ENCODE assay signal across 8 cellular contexts in genomic region chr13:98506343-98507059, GRCh38.
A peak's percentile ranks its signal among the peaks of the same experiment; 100 is the strongest.
DNase-seq lines count a peak whose midpoint lies in the region; ATAC-seq, FAIRE-seq and TF ChIP-seq lines count a peak whose summit lies in the region.

No MANE protein-coding gene starts in this region.

- H3K9me3 ChIP-seq in psoas muscle, result no peaks in the 10 kb centered on the region
- H3K9me3 ChIP-seq in small intestine (ENCODE audit: control insufficient read depth, low read depth), result no peaks in the 10 kb centered on the region

- H3K4me1 ChIP-seq in psoas muscle, result peaks cover 56% of the 10 kb centered on the region
- peaks cover 24 to 48% of the 10 kb centered on the region in 2 donors for H3K4me1 ChIP-seq in small intestine (ENCODE audit: control insufficient read depth in 2 of 2, insufficient read depth in 1 of 2, low read depth in 1 of 2, low read length in 1 of 2)

- peaks cover 63 to 86% of the 10 kb centered on the region in 2 donors for H3K4me1 Mint-ChIP-seq in natural killer cell

- H3K4me3 ChIP-seq in psoas muscle, result no peak overlapping the region
- no peak overlapping the region for H3K4me3 ChIP-seq in small intestine (ENCODE audit: low read depth in 1 of 2, low read length in 2 of 2)

- intact Hi-C loops in psoas muscle (cut with DNase I) (loop anchor here in 1 of 2 donors (5.0 kb wide), 1 partner anchor 71 kb away; the partner anchor contains the start of gene STK24), natural killer cell (cut with micrococcal nuclease) (no loop called here)

- H3K27me3 Mint-ChIP-seq in natural killer cell (ENCODE audit: low read depth in 2 of 2), result peaks cover 24 to 48% of the 10 kb centered on the region in 2 donors

- FAIRE-seq in small intestine (lab: Jason Lieb, UNC), result no peak

- TF ChIP-seq CTCF in VCaP (conservative IDR thresholded peaks at IDR 0.05) (no peak), psoas muscle (IDR thresholded peaks at IDR 0.05) (no peak), natural killer cell (IDR thresholded peaks at IDR 0.05) (no peak)

- 59 to 72% (median 60%) methylated on average over 24 of the region's 24 CpGs for WGBS in psoas muscle, 3 donors
- WGBS in small intestine, 3 donors, result 71 to 84% (median 78%) methylated on average over 24 of the region's 24 CpGs

- H3K27me3 ChIP-seq in psoas muscle (ENCODE audit: insufficient read depth in 3 of 3, low read length in 2 of 3) (no peaks in the 10 kb centered on the region), small intestine (ENCODE audit: control insufficient read depth in 2 of 2, insufficient read depth in 2 of 2, low read length in 2 of 2) (no peaks in the 10 kb centered on the region)

- no peaks in the 10 kb centered on the region for H3K36me3 ChIP-seq in psoas muscle (ENCODE audit: insufficient read depth in 1 of 2, low read depth in 1 of 2)
- H3K36me3 ChIP-seq in small intestine (ENCODE audit: control insufficient read depth in 2 of 2, insufficient read depth in 2 of 2, low read length in 2 of 2), result peaks cover 0 to 3% of the 10 kb centered on the region in 2 donors

- DNase-seq in ELF-1 (ENCODE audit: low read depth, low spot score) (peak; percentile 42), islet precursor cell (peak; percentile 35), psoas muscle (no peak), natural killer cell (no peak), CD1c-positive myeloid dendritic cell (ENCODE audit: extremely low spot score) (no peak), small intestine (no peak), NCI-H1436 (lab: John Stamatoyannopoulos, UW) (no peak)

- H3K36me3 Mint-ChIP-seq in natural killer cell, result no peaks in the 10 kb centered on the region

- no peak overlapping the region for H3K27ac Mint-ChIP-seq in natural killer cell

- H3K27ac ChIP-seq in VCaP (peak overlapping the region; percentile 41), psoas muscle (peak overlapping the region; percentile 57), small intestine (ENCODE audit: low read depth in 1 of 2, low read length in 1 of 2) (peak overlapping the region in 1 of 2 donors; percentile 68)

- ATAC-seq in psoas muscle (peak in 2 of 4 donors; percentile 7 to 16), natural killer cell (no peak)

- H3K9me3 Mint-ChIP-seq in natural killer cell, result no peaks in the 10 kb centered on the region

- H3K4me3 Mint-ChIP-seq in natural killer cell, result no peak overlapping the region

Comparison
In these comparisons a context has a peak if more than half of its experiments do, and no peak if none do; other contexts are left out.
1. DNase-seq: peak in ELF-1 (single experiment) and islet precursor cell (single experiment); none in psoas muscle (0 of 2), natural killer cell (single experiment), CD1c-positive myeloid dendritic cell (single experiment), small intestine (single experiment) and NCI-H1436 (single experiment).